8 cellular contexts compared by ENCODE assay signal in the genomic region with DNA sequence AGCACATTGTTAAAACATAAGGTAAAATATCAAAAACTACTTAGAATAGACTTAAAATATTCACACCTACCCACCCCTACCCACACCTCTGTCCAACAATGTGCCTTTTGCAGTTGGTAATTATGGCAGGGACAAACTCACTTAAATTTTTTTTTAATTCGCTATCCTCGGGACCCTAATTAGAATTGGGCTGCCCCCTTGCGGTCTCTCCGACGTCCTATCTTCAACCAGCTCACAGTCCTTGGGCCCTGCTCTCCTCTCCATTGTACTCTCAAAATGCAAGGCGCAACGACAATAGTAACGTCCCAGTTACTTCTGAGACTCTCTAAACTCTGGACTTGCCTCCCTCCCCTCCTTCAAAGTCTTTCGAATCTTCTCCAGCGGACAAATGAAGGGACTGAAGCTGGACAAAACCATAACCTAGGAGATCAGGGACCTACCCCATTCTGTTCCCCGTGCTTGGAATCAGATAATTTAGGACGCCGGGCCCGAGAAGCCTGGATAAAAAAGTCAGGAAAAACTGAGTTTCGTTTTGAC. TPM values are rescaled to one million over a fixed set of nuclear protein-coding genes. Genes with fewer than 3 reads are reported as not detected.
DNase-seq lines count a peak whose midpoint lies in the region; ATAC-seq, FAIRE-seq and TF ChIP-seq lines count a peak whose summit lies in the region.

No MANE protein-coding gene starts in this region.

- H3K9me3 ChIP-seq in OCI-LY3 (ENCODE audit: insufficient read depth, low read length) (no peaks in the 10 kb centered on the region), subcutaneous abdominal adipose tissue (ENCODE audit: control insufficient read depth in 5 of 5, low read length in 5 of 5) (no peaks in the 10 kb centered on the region)

- H3K4me2 ChIP-seq in OCI-LY3 (ENCODE audit: low read length): peak overlapping the region; percentile 62

- H3K27ac ChIP-seq in C4-2B (peak overlapping the region; percentile 71), OCI-LY3 (ENCODE audit: low read length) (no peak overlapping the region), subcutaneous abdominal adipose tissue (ENCODE audit: low read depth, low read length) (peak overlapping the region; percentile 84)

- H3K36me3 ChIP-seq in OCI-LY3 (replicated peaks; ENCODE audit: low read depth, low read length) (no peaks in the 10 kb centered on the region), subcutaneous abdominal adipose tissue (ENCODE audit: control insufficient read depth in 5 of 5, insufficient read depth in 5 of 5, low read length in 5 of 5) (peaks cover 1 to 7% (median 6%) of the 10 kb centered on the region in 5 donors)

- no peaks in the 10 kb centered on the region for H3K79me2 ChIP-seq in OCI-LY3 (ENCODE audit: low read length)

- H3K27ac Mint-ChIP-seq in activated T-helper 1 cell treated with anti-CD3 and anti-CD28 coated beads, Interleukin-12 subunit alpha, Interleukin-12 subunit beta, Interleukin-2, Interleukin-4 antibody, amounts not matched to agents 30 ng/mL and 10 ng/mL and 1 ng/mL, durations not matched to agents 14 hours and 24 hours and 36 hours: peak overlapping the region; percentile 80
- H3K27ac Mint-ChIP-seq in nephron progenitor cell: peak overlapping the region; percentile 33

- H3K27me3 ChIP-seq in OCI-LY3 (ENCODE audit: low read depth, low read length) (no peaks in the 10 kb centered on the region), subcutaneous abdominal adipose tissue (ENCODE audit: control insufficient read depth in 5 of 5, insufficient read depth in 4 of 5, low read length in 5 of 5) (no peaks in the 10 kb centered on the region)

- no peaks in the 10 kb centered on the region for H4K20me1 ChIP-seq in OCI-LY3 (ENCODE audit: insufficient read depth, low read length)

- H3K36me3 Mint-ChIP-seq in activated T-helper 1 cell treated with anti-CD3 and anti-CD28 coated beads, Interleukin-12 subunit alpha, Interleukin-12 subunit beta, Interleukin-2, Interleukin-4 antibody, amounts not matched to agents 30 ng/mL and 10 ng/mL and 1 ng/mL, durations not matched to agents 14 hours and 24 hours and 36 hours (ENCODE audit: low read depth): peaks cover 2% of the 10 kb centered on the region
- H3K36me3 Mint-ChIP-seq in nephron progenitor cell (ENCODE audit: low read depth): peaks cover 70% of the 10 kb centered on the region

- DNase-seq in HTR-8/SVneo (ENCODE audit: insufficient read length, low spot score) (peak; percentile 45), fibroblast of pulmonary artery (ENCODE audit: low read depth) (peak; percentile 76), nephron progenitor cell (peak; percentile 63)
- DNase-seq in activated T-helper 1 cell treated with anti-CD3 and anti-CD28 coated beads, Interleukin-12 subunit alpha, Interleukin-12 subunit beta, Interleukin-2, Interleukin-4 antibody, amounts not matched to agents 30 ng/mL and 10 ng/mL and 1 ng/mL, durations not matched to agents 14 hours and 24 hours and 36 hours (ENCODE audit: low spot score): peak; percentile 29

- H2AFZ ChIP-seq in OCI-LY3 (ENCODE audit: low read depth, low read length): peak overlapping the region; percentile 91

- FAIRE-seq in HTR-8/SVneo (lab: Jason Lieb, UNC): no peak

- peak; percentile 91 for TF ChIP-seq CTCF in C4-2B (conservative IDR thresholded peaks at IDR 0.05)
- peak; percentile 96 for TF ChIP-seq CTCF in OCI-LY3 (IDR thresholded peaks at IDR 0.05; ENCODE audit: low read depth, low read length)
- TF ChIP-seq CTCF in fibroblast of pulmonary artery (IDR thresholded peaks at IDR 0.05; ENCODE audit: low read length, missing control alignments): peak; percentile 70
- TF ChIP-seq CTCF in nephron progenitor cell (IDR thresholded peaks at IDR 0.05): peak; percentile 57

- intact Hi-C loops in activated T-helper 1 cell treated with anti-CD3 and anti-CD28 coated beads, Interleukin-12 subunit alpha, Interleukin-12 subunit beta, Interleukin-2, Interleukin-4 antibody, amounts not matched to agents 30 ng/mL and 10 ng/mL and 1 ng/mL, durations not matched to agents 14 hours and 24 hours and 36 hours (cut with micrococcal nuclease): loop anchor here (1.0 to 5.0 kb wide), 2 partner anchors 26 to 41 kb away; partner anchors contain the start of gene PRPF3

- peaks cover 38% of the 10 kb centered on the region for H3K4me1 Mint-ChIP-seq in activated T-helper 1 cell treated with anti-CD3 and anti-CD28 coated beads, Interleukin-12 subunit alpha, Interleukin-12 subunit beta, Interleukin-2, Interleukin-4 antibody, amounts not matched to agents 30 ng/mL and 10 ng/mL and 1 ng/mL, durations not matched to agents 14 hours and 24 hours and 36 hours (ENCODE audit: low read depth)
- H3K4me1 Mint-ChIP-seq in nephron progenitor cell: peaks cover 44% of the 10 kb centered on the region

- H3K27me3 Mint-ChIP-seq in activated T-helper 1 cell treated with anti-CD3 and anti-CD28 coated beads, Interleukin-12 subunit alpha, Interleukin-12 subunit beta, Interleukin-2, Interleukin-4 antibody, amounts not matched to agents 30 ng/mL and 10 ng/mL and 1 ng/mL, durations not matched to agents 14 hours and 24 hours and 36 hours (ENCODE audit: insufficient read depth): peaks cover 4% of the 10 kb centered on the region
- peaks cover 39% of the 10 kb centered on the region for H3K27me3 Mint-ChIP-seq in nephron progenitor cell (ENCODE audit: low read depth, poor library complexity)

- H3K9ac ChIP-seq in OCI-LY3 (ENCODE audit: low read length) (peak overlapping the region; percentile 17; the same call in 1 of the 2 replicates), subcutaneous abdominal adipose tissue (ENCODE audit: low read length in 5 of 5) (peak overlapping the region; percentile 16 to 79 (median 62))

- peak overlapping the region; percentile 87 for H3K4me3 Mint-ChIP-seq in activated T-helper 1 cell treated with anti-CD3 and anti-CD28 coated beads, Interleukin-12 subunit alpha, Interleukin-12 subunit beta, Interleukin-2, Interleukin-4 antibody, amounts not matched to agents 30 ng/mL and 10 ng/mL and 1 ng/mL, durations not matched to agents 14 hours and 24 hours and 36 hours
- peak overlapping the region; percentile 92 for H3K4me3 Mint-ChIP-seq in nephron progenitor cell

- no peak for ATAC-seq in GM21786 (IDR thresholded peaks at IDR 0.05; ENCODE audit: unreplicated experiment)

- H3K9me3 Mint-ChIP-seq in activated T-helper 1 cell treated with anti-CD3 and anti-CD28 coated beads, Interleukin-12 subunit alpha, Interleukin-12 subunit beta, Interleukin-2, Interleukin-4 antibody, amounts not matched to agents 30 ng/mL and 10 ng/mL and 1 ng/mL, durations not matched to agents 14 hours and 24 hours and 36 hours: no peaks in the 10 kb centered on the region
- no peaks in the 10 kb centered on the region for H3K9me3 Mint-ChIP-seq in nephron progenitor cell

- H3K4me3 ChIP-seq in OCI-LY3 (ENCODE audit: low read length) (peak overlapping the region; percentile 45), fibroblast of pulmonary artery (replicated peaks; ENCODE audit: low read depth, low read length) (peak overlapping the region; percentile 60), subcutaneous abdominal adipose tissue (ENCODE audit: low read depth in 1 of 5, low read length in 5 of 5) (peak overlapping the region; percentile 71 to 91 (median 77))

- H3K4me1 ChIP-seq in OCI-LY3 (ENCODE audit: low read length): peaks cover 37% of the 10 kb centered on the region
- H3K4me1 ChIP-seq in subcutaneous abdominal adipose tissue (ENCODE audit: control insufficient read depth in 5 of 5, insufficient read depth in 5 of 5, low read length in 5 of 5): peaks cover 3 to 26% (median 24%) of the 10 kb centered on the region in 5 donors

RNA-seq across cellular contexts. Expression of gene CIART, which starts 1.1 kb away (rescaled TPM):
- total RNA-seq in activated T-helper 1 cell treated with anti-CD3 and anti-CD28 coated beads, Interleukin-12 subunit alpha, Interleukin-12 subunit beta, Interleukin-2, Interleukin-4 antibody, amounts not matched to agents 30 ng/mL and 10 ng/mL and 1 ng/mL, durations not matched to agents 14 hours and 24 hours and 36 hours: 3.4 TPM in 2 replicates

RNA-seq across cellular contexts. Expression of gene C1orf54, which starts 8.7 kb away (rescaled TPM):
- total RNA-seq in activated T-helper 1 cell treated with anti-CD3 and anti-CD28 coated beads, Interleukin-12 subunit alpha, Interleukin-12 subunit beta, Interleukin-2, Interleukin-4 antibody, amounts not matched to agents 30 ng/mL and 10 ng/mL and 1 ng/mL, durations not matched to agents 14 hours and 24 hours and 36 hours: 1.6 TPM in 2 replicates

RNA-seq across cellular contexts. Expression of gene MRPS21, which starts 12.4 kb away (rescaled TPM):
- 81.4 and 85.2 TPM in 2 replicates for total RNA-seq in activated T-helper 1 cell treated with anti-CD3 and anti-CD28 coated beads, Interleukin-12 subunit alpha, Interleukin-12 subunit beta, Interleukin-2, Interleukin-4 antibody, amounts not matched to agents 30 ng/mL and 10 ng/mL and 1 ng/mL, durations not matched to agents 14 hours and 24 hours and 36 hours

RNA-seq across cellular contexts. Expression of gene APH1A, which starts 12.5 kb away (rescaled TPM):
- 102 and 111 TPM in 2 replicates for total RNA-seq in activated T-helper 1 cell treated with anti-CD3 and anti-CD28 coated beads, Interleukin-12 subunit alpha, Interleukin-12 subunit beta, Interleukin-2, Interleukin-4 antibody, amounts not matched to agents 30 ng/mL and 10 ng/mL and 1 ng/mL, durations not matched to agents 14 hours and 24 hours and 36 hours

RNA-seq across cellular contexts. Expression of gene CA14, which starts 23.7 kb away (rescaled TPM):
- total RNA-seq in activated T-helper 1 cell treated with anti-CD3 and anti-CD28 coated beads, Interleukin-12 subunit alpha, Interleukin-12 subunit beta, Interleukin-2, Interleukin-4 antibody, amounts not matched to agents 30 ng/mL and 10 ng/mL and 1 ng/mL, durations not matched to agents 14 hours and 24 hours and 36 hours: not detected in 2 replicates
